In genomic region chr12:107818984-107819383, GRCh38 we compare ENCODE assay signal across 18 cellular contexts. TPM values are rescaled to one million over a fixed set of nuclear protein-coding genes. Genes with fewer than 3 reads are reported as not detected.
DNase-seq lines count a peak whose midpoint lies in the region; ATAC-seq, FAIRE-seq and TF ChIP-seq lines count a peak whose summit lies in the region.
"Had no signal": no experiment of that assay in that cellular context is flagged by ENCODE, and none has a peak within 500 bp of the region (broad histone marks: within the 10 kb centered on the region; RNA-seq: fewer than 3 reads in every experiment).

No MANE protein-coding gene starts in this region.

- DNase-seq in AG08395 (ENCODE audit: low spot score) (peak; percentile 92), HFFc6 (peak; percentile 58), astrocyte of the hippocampus (ENCODE audit: low read depth, low spot score) (peak; percentile 63), iris pigment epithelial cell (ENCODE audit: low read depth) (peak; percentile 69), transverse colon (no peak), kidney (no peak), glutamatergic neuron (no peak)
- DNase-seq: activated naive CD4-positive, alpha-beta T cell; DMS79 treated with DMSO at 0.1 percent for 48 hours; NCI-H2227 treated with DMSO at 0.1 percent for 48 hours had no signal

- H3K27ac ChIP-seq in transverse colon (no peak overlapping the region), kidney (ENCODE audit: low read depth in 2 of 2, low read length in 2 of 2) (no peak overlapping the region)
- H3K27ac ChIP-seq: skin epidermis had no signal

- H3K4me3 Mint-ChIP-seq in HFFc6 (no peak overlapping the region), glutamatergic neuron (ENCODE audit: unreplicated experiment) (no peak overlapping the region)
- H3K4me3 Mint-ChIP-seq: central memory CD8-positive, alpha-beta T cell had no signal

- no peak for ATAC-seq in GM18511 (IDR thresholded peaks at IDR 0.05; ENCODE audit: unreplicated experiment)
- ATAC-seq: SK-N-SH treated with all-trans-retinoic acid at 6 μM for 48 hours had no signal

- H3K4me1 Mint-ChIP-seq in HFFc6 (ENCODE audit: low read depth), result no peaks in the 10 kb centered on the region; the same call in 1 of the 2 replicates
- no peaks in the 10 kb centered on the region for H3K4me1 Mint-ChIP-seq in glutamatergic neuron (ENCODE audit: low read depth, unreplicated experiment)

- no peak for TF ChIP-seq EP300 in transverse colon (IDR thresholded peaks at IDR 0.05; ENCODE audit: low read depth)

- H3K27ac Mint-ChIP-seq in HFFc6, result no peak overlapping the region
- no peak overlapping the region for H3K27ac Mint-ChIP-seq in glutamatergic neuron (ENCODE audit: unreplicated experiment)

- no peaks in the 10 kb centered on the region for H3K4me1 ChIP-seq in transverse colon
- H3K4me1 ChIP-seq in kidney (ENCODE audit: control insufficient read depth in 1 of 2, insufficient read depth in 1 of 2, low read depth in 1 of 2, low read length in 2 of 2), result no peaks in the 10 kb centered on the region

- in situ Hi-C loops in transverse colon (cut with MboI; ENCODE audit: low pct_ligation_motif_present in 1 of 4, low pct_unique_long_range_greater_than_20kb in 1 of 4, low sequenced_read_pairs in 3 of 4), result no loop called here

- peaks cover 5 to 10% of the 10 kb centered on the region in 2 donors for H3K9me3 ChIP-seq in transverse colon
- H3K9me3 ChIP-seq in kidney (ENCODE audit: control insufficient read depth in 1 of 2, low read length in 2 of 2), result peaks cover 0 to 12% of the 10 kb centered on the region in 2 donors

- FAIRE-seq in kidney (lab: Jason Lieb, UNC), result no peak
- FAIRE-seq: endothelial cell of umbilical vein, GM12892 had no signal

- H3K36me3 ChIP-seq in transverse colon (no peaks in the 10 kb centered on the region), kidney (ENCODE audit: control insufficient read depth in 1 of 2, insufficient read depth in 2 of 2, low read length in 2 of 2) (no peaks in the 10 kb centered on the region)

- no peaks in the 10 kb centered on the region for H3K36me3 Mint-ChIP-seq in HFFc6 (ENCODE audit: low read depth)
- peaks cover 5% of the 10 kb centered on the region for H3K36me3 Mint-ChIP-seq in glutamatergic neuron (ENCODE audit: unreplicated experiment)

- H3K9me3 Mint-ChIP-seq in HFFc6 (peaks cover 21% of the 10 kb centered on the region), glutamatergic neuron (ENCODE audit: unreplicated experiment) (peaks cover 7% of the 10 kb centered on the region)

- intact Hi-C loops in transverse colon (cut with DNase I; ENCODE audit: low total_unique reads), result no loop called here
- intact Hi-C loops in kidney (cut with DNase I), result no loop called here

- TF ChIP-seq CTCF in HFFc6 (IDR thresholded peaks at IDR 0.05) (no peak), transverse colon (IDR thresholded peaks at IDR 0.05) (no peak), kidney (IDR thresholded peaks at IDR 0.05; ENCODE audit: borderline replicate concordance, extremely low read depth, insufficient read depth) (no peak), glutamatergic neuron (IDR thresholded peaks at IDR 0.05; ENCODE audit: partially characterized antibody, unreplicated experiment) (no peak)

- H3K4me3 ChIP-seq in transverse colon (no peak overlapping the region), kidney (ENCODE audit: low read length in 2 of 2) (no peak overlapping the region)
- H3K4me3 ChIP-seq: lung, skin epidermis had no signal

- H3K27me3 ChIP-seq in transverse colon, result no peaks in the 10 kb centered on the region

- no peak overlapping the region for H3K9ac ChIP-seq in kidney (ENCODE audit: low read length in 2 of 2)

- no peak for TF ChIP-seq POLR2A in transverse colon (IDR thresholded peaks at IDR 0.05)

- peaks cover 2% of the 10 kb centered on the region; the same call in 1 of the 2 replicates for H3K27me3 Mint-ChIP-seq in HFFc6 (ENCODE audit: insufficient read depth)
- H3K27me3 Mint-ChIP-seq in glutamatergic neuron (ENCODE audit: unreplicated experiment), result peaks cover 2% of the 10 kb centered on the region

- WGBS in transverse colon (ENCODE audit: low coverage in 1 of 2), 2 donors, result 57 to 60% methylated on average over 6 to 7 of the region's 7 CpGs

RNA-seq across cellular contexts. Expression of gene ASCL4, which starts 44.5 kb away (rescaled TPM):
- total RNA-seq in HFFc6 (2021; fragmentation: NEBNext Ultra II Directional; extraction: Animal tissue kit (Norgen Biotek cat#: 25700)), result not detected
- not detected for total RNA-seq in transverse colon
- not detected for total RNA-seq in kidney
- polyA plus RNA-seq in kidney (ENCODE audit: insufficient read depth, low read depth, low replicate concordance), result not detected
- not detected for total RNA-seq in glutamatergic neuron (ENCODE audit: unreplicated experiment)
- total RNA-seq: activated CD8-positive, alpha-beta memory T cell treated with anti-CD3 and anti-CD28 coated beads for 36 hours; endothelial cell of umbilical vein; lung had no signal
- polyA plus RNA-seq: endothelial cell of umbilical vein, lung had no signal

RNA-seq across cellular contexts. Expression of gene PRDM4, which starts 58.0 kb away (rescaled TPM):
- total RNA-seq in HFFc6 (2021; fragmentation: NEBNext Ultra II Directional; extraction: Animal tissue kit (Norgen Biotek cat#: 25700)), result 10 to 100 TPM; 23.2 to 26.3 (median 24.3) TPM
- total RNA-seq in transverse colon, result 10 to 100 TPM; 41.6 to 71.2 (median 42.4) TPM
- 37.2 TPM for total RNA-seq in kidney
- polyA plus RNA-seq in kidney (ENCODE audit: insufficient read depth, low read depth, low replicate concordance), result 18.4 TPM
- total RNA-seq in glutamatergic neuron (ENCODE audit: unreplicated experiment), result 30.1 TPM

Comparison
In these comparisons a context has a peak if more than half of its experiments do, and no peak if none do; other contexts are left out.
1. DNase-seq: peak in AG08395 (single experiment), HFFc6 (single experiment), astrocyte of the hippocampus (single experiment) and iris pigment epithelial cell (single experiment); none in transverse colon (single experiment), kidney (single experiment) and glutamatergic neuron (single experiment).